17 cellular contexts compared by ENCODE assay signal in genomic region chr4:164913511-164913910, GRCh38. TPM values are rescaled to one million over a fixed set of nuclear protein-coding genes. Genes with fewer than 3 reads are reported as not detected.
DNase-seq lines count a peak whose midpoint lies in the region; ATAC-seq, FAIRE-seq and TF ChIP-seq lines count a peak whose summit lies in the region.
"Not testable (repeated sequence)": the region's sequence is repeated elsewhere in the genome, so short reads cannot be mapped to it uniquely, and the experiment has no call there.
"Had no signal": no experiment of that assay in that cellular context is flagged by ENCODE, and none has a peak within 500 bp of the region (broad histone marks: within the 10 kb centered on the region; RNA-seq: fewer than 3 reads in every experiment).

No MANE protein-coding gene starts in this region.

- TF ChIP-seq EP300 in K562 (IDR thresholded peaks at IDR 0.05; ENCODE audit: low read length): not testable (repeated sequence)

- not testable (repeated sequence) for H3K79me2 ChIP-seq in K562 (ENCODE audit: control insufficient read depth, insufficient read depth, low read length)

- H3K9me3 ChIP-seq in K562 (replicated peaks; ENCODE audit: control insufficient read depth, insufficient read depth, low read depth, low read length): not testable (repeated sequence)

- not testable (repeated sequence) for H3K9ac ChIP-seq in K562 (ENCODE audit: insufficient read depth in 1 of 2, low read depth in 2 of 2, low read length in 2 of 2)

- not testable (repeated sequence) for TF ChIP-seq POLR2A in GM12891 (IDR thresholded peaks at IDR 0.05; ENCODE audit: low read depth, low read length); K562 (conservative IDR thresholded peaks at IDR 0.05)

- not testable (repeated sequence) for H3K4me3 ChIP-seq in K562

- H2AFZ ChIP-seq in K562 (ENCODE audit: low read depth, low read length): not testable (repeated sequence)

- not testable (repeated sequence) for H3K36me3 ChIP-seq in K562 (ENCODE audit: control insufficient read depth, insufficient read depth, low read length)

- not testable (repeated sequence) for DNase-seq in GM12891 (ENCODE audit: insufficient read length, low spot score); K562 (ENCODE audit: extremely low read depth in 1 of 4, low spot score in 3 of 4)
- DNase-seq in MV-4-11 (lab: John Stamatoyannopoulos, UW): peak; percentile 36

- not testable (repeated sequence) for BruUV-seq in K562 (replicated peaks; lab: Mats Ljungman, UMichigan)

- not testable (repeated sequence) for H3K9me1 ChIP-seq in K562 (ENCODE audit: control insufficient read depth, insufficient read depth, low read length)

- CTCF ChIA-PET in K562 (lab: Yijun Ruan, JAX; ENCODE audit: low intra/inter-chr PET ratio): not testable (repeated sequence)

- not testable (repeated sequence) for H3K4me2 ChIP-seq in K562 (ENCODE audit: insufficient read depth, low read length)

- WGBS in K562 (ENCODE audit: insufficient coverage, low coverage, missing lambda C conversion rate): 28% methylated on average over 2 of the region's 2 CpGs

- TF ChIP-seq RAD21 in K562 (CRISPR knock-in tag; conservative IDR thresholded peaks at IDR 0.05 in 1 of 2, IDR thresholded peaks at IDR 0.05 in 1 of 2): peak in 1 of 2 experiments; percentile 17; a peak in 1 of 4 replicates

- ATAC-seq in GM18909 (IDR thresholded peaks at IDR 0.05; ENCODE audit: poor library complexity, unreplicated experiment) (peak; percentile 75), GM21367 (IDR thresholded peaks at IDR 0.05; ENCODE audit: unreplicated experiment) (peak; percentile 70), HG02759 (IDR thresholded peaks at IDR 0.05; ENCODE audit: unreplicated experiment) (peak; percentile 68), HG03196 (IDR thresholded peaks at IDR 0.05; ENCODE audit: unreplicated experiment) (peak; percentile 59), K562 (peak; percentile 70)

- peak in 1 of 3 experiments; percentile 26; a peak in 1 of 6 replicates for TF ChIP-seq CTCF in K562 (IDR thresholded peaks at IDR 0.05 in 2 of 3, conservative IDR thresholded peaks at IDR 0.05 in 1 of 3; ENCODE audit: insufficient read depth in 2 of 3, low read depth in 1 of 3, low read length in 3 of 3)

- POLR2A ChIA-PET in K562 (lab: Yijun Ruan, JAX): not testable (repeated sequence)

- H4K20me1 ChIP-seq in K562 (replicated peaks; ENCODE audit: control insufficient read depth, insufficient read depth, low read length): not testable (repeated sequence)

- peak; percentile 16 for FAIRE-seq in GM12891 (lab: Jason Lieb, UNC)
- peak; percentile 37 for FAIRE-seq in K562 (lab: Jason Lieb, UNC)

- H3K4me1 ChIP-seq in K562 (replicated peaks in 1 of 2; ENCODE audit: control insufficient read depth in 2 of 2, insufficient read depth in 2 of 2, low read length in 2 of 2): not testable (repeated sequence)

- H3K27me3 ChIP-seq in K562 (ENCODE audit: control insufficient read depth in 2 of 2, insufficient read depth in 2 of 2, low read length in 2 of 2): not testable (repeated sequence)

- not testable (repeated sequence) for H3K27ac ChIP-seq in K562 (ENCODE audit: extremely low read depth, low read depth, low read length)

- in situ Hi-C loops in K562 (cut with MboI): not testable (repeated sequence)

- intact Hi-C loops in K562 (cut with micrococcal nuclease): not testable (repeated sequence)

RNA-seq across cellular contexts. Expression of gene APELA, which starts 36.5 kb away (rescaled TPM):
- polyA plus RNA-seq in GM12891 (2012; ENCODE audit: low read depth, missing spikeins): 0.21 TPM
- not detected in 2 replicates for total RNA-seq in K562 (2011; cell fraction: chromatin; rRNA removed; ENCODE audit: low replicate concordance)
- not detected in 2 replicates for total RNA-seq in K562 (2011; cell fraction: nucleolus; rRNA removed)
- not detected in 2 replicates for total RNA-seq in K562 (2011; cell fraction: nucleoplasm; rRNA removed)
- total RNA-seq in K562 (2014; rRNA removed) (not detected in 2 replicates), K562 (2014; rRNA removed; fragmentation: Illumina TruSeq; extraction: Trizol) (not detected in 2 replicates), K562 (2015; rRNA removed; fragmentation: Illumina TruSeq; extraction: Trizol) (not detected in 2 replicates), K562 (2021) (not detected in 2 replicates)
- polyA plus RNA-seq in K562 (2011; rRNA removed) (not detected in 2 replicates), K562 (2014; fragmentation: Illumina TruSeq; extraction: Trizol) (not detected in 2 replicates), K562 (2014; fragmentation: Nextera tagmentation; extraction: Ambion mirVana) (not detected), K562 (2014; rRNA removed) (not detected in 2 replicates)
- polyA plus RNA-seq in K562 (2011; cell fraction: cytosol; rRNA removed): not detected in 2 replicates
- not detected in 2 replicates for polyA plus RNA-seq in K562 (2011; cell fraction: nucleus; rRNA removed)
- not detected in 2 replicates for polyA plus RNA-seq in K562 (2012)
- polyA minus RNA-seq in K562 (2011; rRNA and poly(A)+ RNA removed): not detected in 2 replicates
- polyA minus RNA-seq in K562 (2011; cell fraction: cytosol; rRNA and poly(A)+ RNA removed): not detected in 2 replicates
- not detected in 2 replicates for polyA minus RNA-seq in K562 (2011; cell fraction: nucleus; rRNA and poly(A)+ RNA removed)
- total RNA-seq: activated CD4-positive, alpha-beta T cell treated with anti-CD3 and anti-CD28 coated beads, Interleukin-2, amount 10 ng/mL, durations not matched to agents 7 days and 5 days; activated CD8-positive, alpha-beta memory T cell treated with anti-CD3 and anti-CD28 coated beads, Interleukin-2, amount 10 ng/mL, durations not matched to agents 7 days and 5 days; bronchial epithelial cell; CD4-positive, alpha-beta memory T cell; colonic mucosa; esophagus squamous epithelium; gastroesophageal sphincter; HFFc6; T-helper 17 cell had no signal
- polyA plus RNA-seq: CD4-positive, alpha-beta memory T cell; liver had no signal
